Comparison of ENCODE assay signal across 2 cellular contexts in the genomic region with DNA sequence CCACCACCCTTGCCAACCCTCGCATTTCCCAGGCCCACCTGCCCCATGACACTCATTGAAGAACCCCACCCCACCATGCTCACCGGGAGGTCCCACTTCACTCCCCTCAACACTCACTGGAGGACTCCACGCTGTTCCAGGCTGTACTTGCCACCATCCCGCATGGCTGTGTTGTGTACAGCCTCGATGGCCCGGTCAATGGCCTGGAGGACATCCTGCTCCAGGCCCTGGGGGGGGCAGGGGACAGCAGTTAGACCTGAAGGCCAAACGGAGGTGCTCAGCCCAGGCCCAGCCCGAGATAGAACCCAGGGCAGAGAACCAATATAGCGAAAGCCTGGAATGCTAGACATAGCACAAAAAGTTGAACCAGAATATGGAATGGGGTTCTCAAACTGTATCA.
TF ChIP-seq lines count a peak whose summit lies in the region.

No MANE protein-coding gene starts in this region.

TF ChIP-seq in SK-N-SH, 30 proteins besides CTCF, POLR2A, EP300 and RAD21:
- TF ChIP-seq SIN3A (IDR thresholded peaks at IDR 0.05; ENCODE audit: borderline replicate concordance, low read depth, low read length) (no peak), ELF1 (IDR thresholded peaks at IDR 0.05) (no peak), YY1 (IDR thresholded peaks at IDR 0.05; ENCODE audit: low read depth) (no peak), FOSL2 (IDR thresholded peaks at IDR 0.05; ENCODE audit: borderline replicate concordance, low read depth) (no peak), RCOR1 (IDR thresholded peaks at IDR 0.05; ENCODE audit: low read length) (no peak), MXI1 (IDR thresholded peaks at IDR 0.05; ENCODE audit: low read depth, low read length) (no peak), TAF1 (IDR thresholded peaks at IDR 0.05; ENCODE audit: borderline replicate concordance, low read depth, low read length) (no peak), FOXM1 (IDR thresholded peaks at IDR 0.05; ENCODE audit: low read depth) (no peak)
- TF ChIP-seq, protein P1, sequence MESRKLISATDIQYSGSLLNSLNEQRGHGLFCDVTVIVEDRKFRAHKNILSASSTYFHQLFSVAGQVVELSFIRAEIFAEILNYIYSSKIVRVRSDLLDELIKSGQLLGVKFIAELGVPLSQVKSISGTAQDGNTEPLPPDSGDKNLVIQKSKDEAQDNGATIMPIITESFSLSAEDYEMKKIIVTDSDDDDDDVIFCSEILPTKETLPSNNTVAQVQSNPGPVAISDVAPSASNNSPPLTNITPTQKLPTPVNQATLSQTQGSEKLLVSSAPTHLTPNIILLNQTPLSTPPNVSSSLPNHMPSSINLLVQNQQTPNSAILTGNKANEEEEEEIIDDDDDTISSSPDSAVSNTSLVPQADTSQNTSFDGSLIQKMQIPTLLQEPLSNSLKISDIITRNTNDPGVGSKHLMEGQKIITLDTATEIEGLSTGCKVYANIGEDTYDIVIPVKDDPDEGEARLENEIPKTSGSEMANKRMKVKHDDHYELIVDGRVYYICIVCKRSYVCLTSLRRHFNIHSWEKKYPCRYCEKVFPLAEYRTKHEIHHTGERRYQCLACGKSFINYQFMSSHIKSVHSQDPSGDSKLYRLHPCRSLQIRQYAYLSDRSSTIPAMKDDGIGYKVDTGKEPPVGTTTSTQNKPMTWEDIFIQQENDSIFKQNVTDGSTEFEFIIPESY (IDR thresholded peaks at IDR 0.05; ENCODE audit: borderline replicate concordance, low read depth), result no peak
- TF ChIP-seq, protein P2, sequence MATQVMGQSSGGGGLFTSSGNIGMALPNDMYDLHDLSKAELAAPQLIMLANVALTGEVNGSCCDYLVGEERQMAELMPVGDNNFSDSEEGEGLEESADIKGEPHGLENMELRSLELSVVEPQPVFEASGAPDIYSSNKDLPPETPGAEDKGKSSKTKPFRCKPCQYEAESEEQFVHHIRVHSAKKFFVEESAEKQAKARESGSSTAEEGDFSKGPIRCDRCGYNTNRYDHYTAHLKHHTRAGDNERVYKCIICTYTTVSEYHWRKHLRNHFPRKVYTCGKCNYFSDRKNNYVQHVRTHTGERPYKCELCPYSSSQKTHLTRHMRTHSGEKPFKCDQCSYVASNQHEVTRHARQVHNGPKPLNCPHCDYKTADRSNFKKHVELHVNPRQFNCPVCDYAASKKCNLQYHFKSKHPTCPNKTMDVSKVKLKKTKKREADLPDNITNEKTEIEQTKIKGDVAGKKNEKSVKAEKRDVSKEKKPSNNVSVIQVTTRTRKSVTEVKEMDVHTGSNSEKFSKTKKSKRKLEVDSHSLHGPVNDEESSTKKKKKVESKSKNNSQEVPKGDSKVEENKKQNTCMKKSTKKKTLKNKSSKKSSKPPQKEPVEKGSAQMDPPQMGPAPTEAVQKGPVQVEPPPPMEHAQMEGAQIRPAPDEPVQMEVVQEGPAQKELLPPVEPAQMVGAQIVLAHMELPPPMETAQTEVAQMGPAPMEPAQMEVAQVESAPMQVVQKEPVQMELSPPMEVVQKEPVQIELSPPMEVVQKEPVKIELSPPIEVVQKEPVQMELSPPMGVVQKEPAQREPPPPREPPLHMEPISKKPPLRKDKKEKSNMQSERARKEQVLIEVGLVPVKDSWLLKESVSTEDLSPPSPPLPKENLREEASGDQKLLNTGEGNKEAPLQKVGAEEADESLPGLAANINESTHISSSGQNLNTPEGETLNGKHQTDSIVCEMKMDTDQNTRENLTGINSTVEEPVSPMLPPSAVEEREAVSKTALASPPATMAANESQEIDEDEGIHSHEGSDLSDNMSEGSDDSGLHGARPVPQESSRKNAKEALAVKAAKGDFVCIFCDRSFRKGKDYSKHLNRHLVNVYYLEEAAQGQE (IDR thresholded peaks at IDR 0.05; ENCODE audit: low read depth, low read length), result no peak
- TF ChIP-seq, protein P3, sequence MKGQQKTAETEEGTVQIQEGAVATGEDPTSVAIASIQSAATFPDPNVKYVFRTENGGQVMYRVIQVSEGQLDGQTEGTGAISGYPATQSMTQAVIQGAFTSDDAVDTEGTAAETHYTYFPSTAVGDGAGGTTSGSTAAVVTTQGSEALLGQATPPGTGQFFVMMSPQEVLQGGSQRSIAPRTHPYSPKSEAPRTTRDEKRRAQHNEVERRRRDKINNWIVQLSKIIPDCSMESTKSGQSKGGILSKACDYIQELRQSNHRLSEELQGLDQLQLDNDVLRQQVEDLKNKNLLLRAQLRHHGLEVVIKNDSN (IDR thresholded peaks at IDR 0.05; ENCODE audit: borderline replicate concordance, low read depth), result no peak

TF ChIP-seq in SK-N-SH treated with all-trans-retinoic acid at 6 μM for 48 hours, 23 proteins besides CTCF, POLR2A, EP300 and RAD21:
- TF ChIP-seq, protein P4, sequence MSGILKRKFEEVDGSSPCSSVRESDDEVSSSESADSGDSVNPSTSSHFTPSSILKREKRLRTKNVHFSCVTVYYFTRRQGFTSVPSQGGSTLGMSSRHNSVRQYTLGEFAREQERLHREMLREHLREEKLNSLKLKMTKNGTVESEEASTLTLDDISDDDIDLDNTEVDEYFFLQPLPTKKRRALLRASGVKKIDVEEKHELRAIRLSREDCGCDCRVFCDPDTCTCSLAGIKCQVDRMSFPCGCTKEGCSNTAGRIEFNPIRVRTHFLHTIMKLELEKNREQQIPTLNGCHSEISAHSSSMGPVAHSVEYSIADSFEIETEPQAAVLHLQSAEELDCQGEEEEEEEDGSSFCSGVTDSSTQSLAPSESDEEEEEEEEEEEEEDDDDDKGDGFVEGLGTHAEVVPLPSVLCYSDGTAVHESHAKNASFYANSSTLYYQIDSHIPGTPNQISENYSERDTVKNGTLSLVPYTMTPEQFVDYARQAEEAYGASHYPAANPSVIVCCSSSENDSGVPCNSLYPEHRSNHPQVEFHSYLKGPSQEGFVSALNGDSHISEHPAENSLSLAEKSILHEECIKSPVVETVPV (CRISPR knock-in tag; IDR thresholded peaks at IDR 0.05), result no peak
- TF ChIP-seq ZC3H10 (CRISPR knock-in tag; IDR thresholded peaks at IDR 0.05) (no peak), ZNF70 (CRISPR knock-in tag; IDR thresholded peaks at IDR 0.05) (no peak), TCF4 (CRISPR knock-in tag; IDR thresholded peaks at IDR 0.05; ENCODE audit: borderline replicate concordance) (no peak), BACH2 (CRISPR knock-in tag; IDR thresholded peaks at IDR 0.05; ENCODE audit: borderline replicate concordance) (no peak), ESRRG (CRISPR knock-in tag; IDR thresholded peaks at IDR 0.05) (no peak), RARB (CRISPR knock-in tag; IDR thresholded peaks at IDR 0.05) (no peak), ZFP30 (CRISPR knock-in tag; IDR thresholded peaks at IDR 0.05) (no peak), ZNF8 (CRISPR knock-in tag; IDR thresholded peaks at IDR 0.05) (no peak), ZNF565 (CRISPR knock-in tag; conservative IDR thresholded peaks at IDR 0.05; ENCODE audit: low read depth) (no peak)
- TF ChIP-seq, protein P5, sequence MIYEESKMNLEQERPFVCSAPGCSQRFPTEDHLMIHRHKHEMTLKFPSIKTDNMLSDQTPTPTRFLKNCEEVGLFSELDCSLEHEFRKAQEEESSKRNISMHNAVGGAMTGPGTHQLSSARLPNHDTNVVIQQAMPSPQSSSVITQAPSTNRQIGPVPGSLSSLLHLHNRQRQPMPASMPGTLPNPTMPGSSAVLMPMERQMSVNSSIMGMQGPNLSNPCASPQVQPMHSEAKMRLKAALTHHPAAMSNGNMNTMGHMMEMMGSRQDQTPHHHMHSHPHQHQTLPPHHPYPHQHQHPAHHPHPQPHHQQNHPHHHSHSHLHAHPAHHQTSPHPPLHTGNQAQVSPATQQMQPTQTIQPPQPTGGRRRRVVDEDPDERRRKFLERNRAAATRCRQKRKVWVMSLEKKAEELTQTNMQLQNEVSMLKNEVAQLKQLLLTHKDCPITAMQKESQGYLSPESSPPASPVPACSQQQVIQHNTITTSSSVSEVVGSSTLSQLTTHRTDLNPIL (CRISPR knock-in tag; IDR thresholded peaks at IDR 0.05; ENCODE audit: low read depth), result no peak
- TF ChIP-seq, protein P6, sequence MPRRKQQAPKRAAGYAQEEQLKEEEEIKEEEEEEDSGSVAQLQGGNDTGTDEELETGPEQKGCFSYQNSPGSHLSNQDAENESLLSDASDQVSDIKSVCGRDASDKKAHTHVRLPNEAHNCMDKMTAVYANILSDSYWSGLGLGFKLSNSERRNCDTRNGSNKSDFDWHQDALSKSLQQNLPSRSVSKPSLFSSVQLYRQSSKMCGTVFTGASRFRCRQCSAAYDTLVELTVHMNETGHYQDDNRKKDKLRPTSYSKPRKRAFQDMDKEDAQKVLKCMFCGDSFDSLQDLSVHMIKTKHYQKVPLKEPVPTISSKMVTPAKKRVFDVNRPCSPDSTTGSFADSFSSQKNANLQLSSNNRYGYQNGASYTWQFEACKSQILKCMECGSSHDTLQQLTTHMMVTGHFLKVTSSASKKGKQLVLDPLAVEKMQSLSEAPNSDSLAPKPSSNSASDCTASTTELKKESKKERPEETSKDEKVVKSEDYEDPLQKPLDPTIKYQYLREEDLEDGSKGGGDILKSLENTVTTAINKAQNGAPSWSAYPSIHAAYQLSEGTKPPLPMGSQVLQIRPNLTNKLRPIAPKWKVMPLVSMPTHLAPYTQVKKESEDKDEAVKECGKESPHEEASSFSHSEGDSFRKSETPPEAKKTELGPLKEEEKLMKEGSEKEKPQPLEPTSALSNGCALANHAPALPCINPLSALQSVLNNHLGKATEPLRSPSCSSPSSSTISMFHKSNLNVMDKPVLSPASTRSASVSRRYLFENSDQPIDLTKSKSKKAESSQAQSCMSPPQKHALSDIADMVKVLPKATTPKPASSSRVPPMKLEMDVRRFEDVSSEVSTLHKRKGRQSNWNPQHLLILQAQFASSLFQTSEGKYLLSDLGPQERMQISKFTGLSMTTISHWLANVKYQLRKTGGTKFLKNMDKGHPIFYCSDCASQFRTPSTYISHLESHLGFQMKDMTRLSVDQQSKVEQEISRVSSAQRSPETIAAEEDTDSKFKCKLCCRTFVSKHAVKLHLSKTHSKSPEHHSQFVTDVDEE (CRISPR knock-in tag; IDR thresholded peaks at IDR 0.05), result no peak
- TF ChIP-seq, protein P7, sequence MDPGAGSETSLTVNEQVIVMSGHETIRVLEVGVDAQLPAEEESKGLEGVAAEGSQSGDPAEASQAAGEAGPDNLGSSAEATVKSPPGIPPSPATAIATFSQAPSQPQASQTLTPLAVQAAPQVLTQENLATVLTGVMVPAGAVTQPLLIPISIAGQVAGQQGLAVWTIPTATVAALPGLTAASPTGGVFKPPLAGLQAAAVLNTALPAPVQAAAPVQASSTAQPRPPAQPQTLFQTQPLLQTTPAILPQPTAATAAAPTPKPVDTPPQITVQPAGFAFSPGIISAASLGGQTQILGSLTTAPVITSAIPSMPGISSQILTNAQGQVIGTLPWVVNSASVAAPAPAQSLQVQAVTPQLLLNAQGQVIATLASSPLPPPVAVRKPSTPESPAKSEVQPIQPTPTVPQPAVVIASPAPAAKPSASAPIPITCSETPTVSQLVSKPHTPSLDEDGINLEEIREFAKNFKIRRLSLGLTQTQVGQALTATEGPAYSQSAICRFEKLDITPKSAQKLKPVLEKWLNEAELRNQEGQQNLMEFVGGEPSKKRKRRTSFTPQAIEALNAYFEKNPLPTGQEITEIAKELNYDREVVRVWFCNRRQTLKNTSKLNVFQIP (CRISPR knock-in tag; IDR thresholded peaks at IDR 0.05; ENCODE audit: borderline replicate concordance, low read depth), result no peak
